In genomic region chr10:98817396-98817795, GRCh38 we compare ENCODE assay signal across 9 cellular contexts.
"Had no signal": no experiment of that assay in that cellular context is flagged by ENCODE, and none has a peak within 500 bp of the region (broad histone marks: within the 10 kb centered on the region; RNA-seq: fewer than 3 reads in every experiment).

No MANE protein-coding gene starts in this region.

- ATAC-seq: GM23338, HCT116 had no signal

- H3K36me3 ChIP-seq: HAP-1 had no signal

- H3K4me2 ChIP-seq: GM23338 had no signal

- DNase-seq: GM23248, GOT3, H7, H9, HCEC 1CT, HFFc6 had no signal

- H3K9me3 ChIP-seq: HAP-1 had no signal

- H3K27ac ChIP-seq: GM23248 had no signal

- H2AFZ ChIP-seq: GM23248, GM23338 had no signal

- H3K4me1 ChIP-seq: HAP-1 had no signal

- H3K9ac ChIP-seq: GM23248 had no signal

- H3K4me3 ChIP-seq: GM23248, GM23338, HAP-1 had no signal
